In genomic region chr5:36669015-36669651, GRCh38 we compare ENCODE assay signal across 16 cellular contexts.
"Had no signal": no experiment of that assay in that cellular context is flagged by ENCODE, and none has a peak within 500 bp of the region (broad histone marks: within the 10 kb centered on the region; RNA-seq: fewer than 3 reads in every experiment).

No MANE protein-coding gene starts in this region.

- H3K27ac ChIP-seq: prostate gland, upper lobe of right lung had no signal

- H3K4me1 ChIP-seq: prostate gland, upper lobe of right lung had no signal

- ATAC-seq: activated CD4-positive, CD25-positive, alpha-beta regulatory T cell treated with anti-CD3 and anti-CD28 coated beads, Interleukin-2, amount 50 U/mL, for 24 hours; activated CD8-positive, alpha-beta memory T cell treated with anti-CD3 and anti-CD28 coated beads, Interleukin-2, amount 10 ng/mL, durations not matched to agents 7 days and 5 days; activated naive CD4-positive, alpha-beta T cell treated with anti-CD3 and anti-CD28 coated beads, Interleukin-2, amount 50 U/mL, for 72 hours; effector memory CD8-positive, alpha-beta T cell; natural killer cell; sciatic nerve; stimulated activated naive B cell treated with anti-CD40 and anti-IgM and Interleukin-4, amounts not matched to agents 10 μg/mL and 1 μg/mL and 100 μg/mL, for 72 hours; upper lobe of right lung had no signal

- H3K36me3 ChIP-seq: prostate gland, upper lobe of right lung had no signal

- H3K27me3 ChIP-seq: upper lobe of right lung had no signal

- H3K4me3 ChIP-seq: prostate gland, upper lobe of right lung had no signal

- H3K9me3 ChIP-seq: prostate gland, upper lobe of right lung had no signal

- DNase-seq: activated CD4-positive, alpha-beta T cell treated with anti-CD3 and anti-CD28 coated beads, Interleukin-2, amount 50 U/mL, for 4 hours; activated CD8-positive, alpha-beta memory T cell treated with anti-CD3 and anti-CD28 coated beads, Interleukin-2, amount 10 ng/mL, durations not matched to agents 7 days and 5 days; activated effector memory CD4-positive, alpha-beta T cell treated with anti-CD3 and anti-CD28 coated beads, Interleukin-2, amount 50 U/mL, for 16 hours; activated T-cell treated with anti-CD3 and anti-CD28 coated beads, Interleukin-2, amount 50 U/mL, for 24 hours; cortex of kidney; effector memory CD8-positive, alpha-beta T cell; mammary epithelial cell; natural killer cell; stimulated activated CD4-positive, alpha-beta T cell treated with anti-CD3 and anti-CD28 coated beads, Interleukin-2, amount 100 ng/mL, for 24 hours; stimulated activated naive B cell treated with anti-CD40 and anti-IgM and Interleukin-4, amounts not matched to agents 10 μg/mL and 1 μg/mL and 100 μg/mL, for 72 hours; T-helper 2 cell; upper lobe of right lung had no signal
